ENCODE assay signal across 8 cellular contexts in genomic region chr4:68373513-68373912, GRCh38. TPM values are rescaled to one million over a fixed set of nuclear protein-coding genes. Genes with fewer than 3 reads are reported as not detected.
DNase-seq lines count a peak whose midpoint lies in the region; ATAC-seq and TF ChIP-seq lines count a peak whose summit lies in the region.

No MANE protein-coding gene starts in this region.

- H3K9me3 ChIP-seq in WERI-Rb-1 (ENCODE audit: severe bottlenecking) = no peaks in the 10 kb centered on the region

- ATAC-seq in GM21526 (IDR thresholded peaks at IDR 0.05; ENCODE audit: low FRiP score, unreplicated experiment) = peak; percentile 90
- ATAC-seq in esophagus mucosa = peak; percentile 84

- H3K27ac ChIP-seq in WERI-Rb-1 = no peak overlapping the region

- peak; percentile 87 for DNase-seq in AG08395 (ENCODE audit: low spot score)
- DNase-seq in M059J (ENCODE audit: low read depth) = peak; percentile 82
- peak; percentile 39 for DNase-seq in activated T-helper 1 cell treated with Interleukin-2 at 50 U/mL for 16 hours (ENCODE audit: low read depth)
- peak; percentile 75 for DNase-seq in mucosa of gallbladder (ENCODE audit: low spot score)
- DNase-seq in stimulated activated CD8-positive, alpha-beta memory T cell treated with anti-CD3 and anti-CD28 coated beads, Interleukin-7, amount 100 ng/mL, for 24 hours (ENCODE audit: low read depth) = peak; percentile 21
- no peak for DNase-seq in WERI-Rb-1

- no peak for TF ChIP-seq CTCF in WERI-Rb-1 (IDR thresholded peaks at IDR 0.05; ENCODE audit: low read depth, low read length)

- H3K4me3 ChIP-seq in WERI-Rb-1 (ENCODE audit: low read depth, low read length) = no peak overlapping the region

- no peaks in the 10 kb centered on the region for H3K36me3 ChIP-seq in WERI-Rb-1

- H3K27me3 ChIP-seq in WERI-Rb-1 (ENCODE audit: insufficient read depth, low read depth, severe bottlenecking) = no peaks in the 10 kb centered on the region

RNA-seq across cellular contexts. Expression of gene YTHDC1, which starts 23.6 kb away (rescaled TPM):
- total RNA-seq in M059J (2014; rRNA removed; shearing (Covaris generic)) = 20.8 and 34.1 TPM in 2 replicates
- 52.6 TPM for total RNA-seq in esophagus mucosa
- 75.2 TPM for total RNA-seq in mucosa of gallbladder
